1 cellular context compared by ENCODE assay signal in genomic region chrX:22314692-22315091, GRCh38.
TF ChIP-seq lines count a peak whose summit lies in the region.

No MANE protein-coding gene starts in this region.

TF ChIP-seq in A549, 52 proteins besides CTCF, POLR2A, EP300 and RAD21 (continued from another document):
- no peak for TF ChIP-seq MAX (IDR thresholded peaks at IDR 0.05)
